Comparison of ENCODE assay signal across 11 cellular contexts in the genomic region with DNA sequence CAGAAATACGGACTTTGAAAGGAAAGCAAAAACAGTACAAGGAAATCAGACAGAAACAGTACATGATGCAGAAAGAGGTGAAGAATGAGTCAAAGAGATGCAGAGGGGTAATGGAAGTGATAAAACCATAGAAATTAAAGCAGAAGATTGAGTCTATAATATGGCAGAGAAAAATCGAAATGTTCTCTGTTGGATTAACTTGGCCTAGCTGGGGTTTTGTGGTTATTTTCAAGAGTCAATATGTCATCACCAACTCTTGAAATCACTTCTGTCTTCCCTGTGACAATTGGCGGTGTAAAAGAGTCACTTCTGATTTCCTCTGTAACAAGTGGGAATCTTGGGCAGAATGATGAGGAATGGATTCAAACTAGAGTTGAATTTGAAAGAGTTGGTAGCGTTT. TPM values are rescaled to one million over a fixed set of nuclear protein-coding genes. Genes with fewer than 3 reads are reported as not detected.
DNase-seq lines count a peak whose midpoint lies in the region; ATAC-seq and TF ChIP-seq lines count a peak whose summit lies in the region.
"Had no signal": no experiment of that assay in that cellular context is flagged by ENCODE, and none has a peak within 500 bp of the region (broad histone marks: within the 10 kb centered on the region; RNA-seq: fewer than 3 reads in every experiment).

No MANE protein-coding gene starts in this region.

- no peaks in the 10 kb centered on the region for H3K27me3 Mint-ChIP-seq in CD4-positive, alpha-beta T cell
- H3K27me3 Mint-ChIP-seq in activated naive CD8-positive, alpha-beta T cell treated with anti-CD3 and anti-CD28 coated beads for 36 hours: no peaks in the 10 kb centered on the region
- no peaks in the 10 kb centered on the region for H3K27me3 Mint-ChIP-seq in naive thymus-derived CD4-positive, alpha-beta T cell
- H3K27me3 Mint-ChIP-seq: stimulated activated naive B cell treated with anti-CD40 and anti-IgM and Interleukin-4, amounts not matched to agents 10 μg/mL and 1 μg/mL and 100 μg/mL, for 72 hours had no signal

- POLR2A ChIA-PET in CD4-positive, alpha-beta T cell (lab: Charles Lee): no interaction called here
- POLR2A ChIA-PET in naive thymus-derived CD4-positive, alpha-beta T cell (lab: Charles Lee): interaction anchor here (0.6 to 1.1 kb wide), 3 partner anchors 26 to 100 kb away, joined by 3 read pairs; partner anchors contain the start of gene GMEB1

- CTCF ChIA-PET in CD4-positive, alpha-beta T cell (lab: Charles Lee): interaction anchor here (1.3 kb wide), 1 partner anchor 8 kb away, joined by 3 read pairs; the partner anchor contains the start of gene YTHDF2
- CTCF ChIA-PET in naive thymus-derived CD4-positive, alpha-beta T cell (lab: Charles Lee): no interaction called here

- H3K36me3 Mint-ChIP-seq in CD4-positive, alpha-beta T cell (ENCODE audit: low read depth): peaks cover 86% of the 10 kb centered on the region
- peaks cover 69% of the 10 kb centered on the region for H3K36me3 Mint-ChIP-seq in activated naive CD8-positive, alpha-beta T cell treated with anti-CD3 and anti-CD28 coated beads for 36 hours
- peaks cover 18 to 59% (median 34%) of the 10 kb centered on the region in 5 donors for H3K36me3 Mint-ChIP-seq in naive thymus-derived CD4-positive, alpha-beta T cell

- no peaks in the 10 kb centered on the region for H3K9me3 ChIP-seq in CD4-positive, alpha-beta T cell (ENCODE audit: control insufficient read depth, low read length)
- no peaks in the 10 kb centered on the region for H3K9me3 ChIP-seq in HUES6 (ENCODE audit: control insufficient read depth, insufficient read depth, low read depth, low read length)
- H3K9me3 ChIP-seq in naive thymus-derived CD4-positive, alpha-beta T cell (ENCODE audit: control insufficient read depth in 2 of 3, low read length in 3 of 3): no peaks in the 10 kb centered on the region

- peaks cover 79% of the 10 kb centered on the region for H3K4me1 Mint-ChIP-seq in CD4-positive, alpha-beta T cell (ENCODE audit: low read depth)
- peaks cover 63% of the 10 kb centered on the region for H3K4me1 Mint-ChIP-seq in activated naive CD8-positive, alpha-beta T cell treated with anti-CD3 and anti-CD28 coated beads for 36 hours
- H3K4me1 Mint-ChIP-seq in naive thymus-derived CD4-positive, alpha-beta T cell: peaks cover 44 to 90% (median 72%) of the 10 kb centered on the region in 7 donors

- H3K4me3 ChIP-seq in HUES6 (ENCODE audit: low read depth, low read length): peak overlapping the region; percentile 18; the same call in 1 of the 2 replicates
- H3K4me3 ChIP-seq in naive thymus-derived CD4-positive, alpha-beta T cell (ENCODE audit: low read length): no peak overlapping the region

- in situ Hi-C loops in GM13977 (cut with MboI; ENCODE audit: low pct_unique_long_range_greater_than_20kb, low sequenced_read_pairs, unreplicated experiment): no loop called here

- ATAC-seq in CD4-positive, alpha-beta T cell (ENCODE audit: poor library complexity): no peak
- ATAC-seq in naive thymus-derived CD4-positive, alpha-beta T cell: no peak
- ATAC-seq in GM19395 (IDR thresholded peaks at IDR 0.05; ENCODE audit: unreplicated experiment) (no peak), HG03571 (IDR thresholded peaks at IDR 0.05; ENCODE audit: unreplicated experiment) (no peak)
- ATAC-seq: stimulated activated naive B cell treated with anti-CD40 and anti-IgM and Interleukin-4, amounts not matched to agents 10 μg/mL and 1 μg/mL and 100 μg/mL, for 72 hours had no signal

- peak overlapping the region; percentile 7 for H3K27ac Mint-ChIP-seq in CD4-positive, alpha-beta T cell
- no peak overlapping the region for H3K27ac Mint-ChIP-seq in activated naive CD8-positive, alpha-beta T cell treated with anti-CD3 and anti-CD28 coated beads for 36 hours
- peak overlapping the region in 3 of 9 donors; percentile 5 to 90 (median 44) for H3K27ac Mint-ChIP-seq in naive thymus-derived CD4-positive, alpha-beta T cell
- H3K27ac Mint-ChIP-seq: stimulated activated naive B cell treated with anti-CD40 and anti-IgM and Interleukin-4, amounts not matched to agents 10 μg/mL and 1 μg/mL and 100 μg/mL, for 72 hours had no signal

- peaks cover 93% of the 10 kb centered on the region for H3K36me3 ChIP-seq in HUES6 (ENCODE audit: control insufficient read depth, insufficient read depth, low read length)
- peaks cover 29 to 56% (median 35%) of the 10 kb centered on the region in 3 experiments for H3K36me3 ChIP-seq in naive thymus-derived CD4-positive, alpha-beta T cell (ENCODE audit: control insufficient read depth in 2 of 3, insufficient read depth in 3 of 3, low read length in 3 of 3)

- no peak for DNase-seq in CD4-positive, alpha-beta T cell
- DNase-seq in activated naive CD8-positive, alpha-beta T cell treated with anti-CD3 and anti-CD28 coated beads for 36 hours: no peak
- DNase-seq in naive thymus-derived CD4-positive, alpha-beta T cell: no peak
- DNase-seq in GM13977 (ENCODE audit: low spot score): no peak
- DNase-seq in inferior parietal cortex (ENCODE audit: extremely low spot score): no peak
- DNase-seq: DMS 273 treated with DMSO at 0.1 percent for 48 hours; NCI-H226; stimulated activated naive B cell treated with anti-CD40 and anti-IgM and Interleukin-4, amounts not matched to agents 10 μg/mL and 1 μg/mL and 100 μg/mL, for 72 hours had no signal

- peak overlapping the region; percentile 37 for H3K4me3 Mint-ChIP-seq in CD4-positive, alpha-beta T cell
- H3K4me3 Mint-ChIP-seq in activated naive CD8-positive, alpha-beta T cell treated with anti-CD3 and anti-CD28 coated beads for 36 hours: peak overlapping the region; percentile 57
- peak overlapping the region; percentile 25 to 83 (median 55) for H3K4me3 Mint-ChIP-seq in naive thymus-derived CD4-positive, alpha-beta T cell

- no peaks in the 10 kb centered on the region for H3K27me3 ChIP-seq in CD4-positive, alpha-beta T cell (ENCODE audit: control insufficient read depth, insufficient read depth, low read length)
- H3K27me3 ChIP-seq in HUES6 (ENCODE audit: control insufficient read depth, insufficient read depth, low read length): no peaks in the 10 kb centered on the region
- no peaks in the 10 kb centered on the region for H3K27me3 ChIP-seq in naive thymus-derived CD4-positive, alpha-beta T cell (ENCODE audit: control insufficient read depth in 2 of 2, insufficient read depth in 2 of 2, low read length in 2 of 2)

- intact Hi-C loops in CD4-positive, alpha-beta T cell (cut with DNase I, micrococcal nuclease): no loop called here
- intact Hi-C loops in naive thymus-derived CD4-positive, alpha-beta T cell (cut with micrococcal nuclease): no loop called here

- H3K9me3 Mint-ChIP-seq in CD4-positive, alpha-beta T cell: no peaks in the 10 kb centered on the region
- no peaks in the 10 kb centered on the region for H3K9me3 Mint-ChIP-seq in activated naive CD8-positive, alpha-beta T cell treated with anti-CD3 and anti-CD28 coated beads for 36 hours
- H3K9me3 Mint-ChIP-seq in naive thymus-derived CD4-positive, alpha-beta T cell: no peaks in the 10 kb centered on the region

- no peak for TF ChIP-seq CTCF in CD4-positive, alpha-beta T cell (IDR thresholded peaks at IDR 0.05)
- TF ChIP-seq CTCF in GM13977 (IDR thresholded peaks at IDR 0.05; ENCODE audit: extremely low read depth, insufficient read depth, missing control alignments): no peak

- H3K4me1 ChIP-seq in HUES6 (ENCODE audit: control insufficient read depth, insufficient read depth, low read length): peaks cover 11% of the 10 kb centered on the region
- H3K4me1 ChIP-seq in naive thymus-derived CD4-positive, alpha-beta T cell (ENCODE audit: control insufficient read depth in 2 of 2, insufficient read depth in 2 of 2, low read length in 2 of 2): peaks cover 48 to 59% of the 10 kb centered on the region in 2 donors

- no peak overlapping the region for H3K9ac ChIP-seq in HUES6 (ENCODE audit: low read length)

- H3K27ac ChIP-seq in CD4-positive, alpha-beta T cell (ENCODE audit: low read depth, low read length): no peak overlapping the region
- H3K27ac ChIP-seq in HUES6 (ENCODE audit: low read depth, low read length): no peak overlapping the region
- H3K27ac ChIP-seq in naive thymus-derived CD4-positive, alpha-beta T cell (ENCODE audit: low read depth, low read length): peak overlapping the region; percentile 15

RNA-seq across cellular contexts. Expression of gene YTHDF2, which starts 7.4 kb away (rescaled TPM):
- 100 to 1,000 TPM in 1 of 2 experiments, 10 to 100 TPM in 1; 85.0 to 100 TPM for total RNA-seq in CD4-positive, alpha-beta T cell
- total RNA-seq in activated naive CD8-positive, alpha-beta T cell treated with anti-CD3 and anti-CD28 coated beads for 36 hours: 100 to 1,000 TPM; 104 to 107 TPM
- 10 to 100 TPM; 64.5 to 72.0 (median 71.5) TPM for total RNA-seq in naive thymus-derived CD4-positive, alpha-beta T cell
- polyA plus RNA-seq in naive thymus-derived CD4-positive, alpha-beta T cell: 100 to 1,000 TPM; 113 to 139 TPM
